Comparison of ENCODE assay signal across 8 cellular contexts in genomic region chr20:35307666-35308653, GRCh38. TPM values are rescaled to one million over a fixed set of nuclear protein-coding genes. Genes with fewer than 3 reads are reported as not detected.
A peak's percentile ranks its signal among the peaks of the same experiment; 100 is the strongest.
DNase-seq lines count a peak whose midpoint lies in the region; ATAC-seq and TF ChIP-seq lines count a peak whose summit lies in the region.

No MANE protein-coding gene starts in this region.

- peak; percentile 92 for DNase-seq in GM04504 (ENCODE audit: low read depth)
- DNase-seq in SJSA1 (ENCODE audit: low read depth in 1 of 2, low spot score in 2 of 2) = peak; percentile 69 to 72
- DNase-seq in fibroblast of the aortic adventitia (ENCODE audit: low read depth) = peak; percentile 87
- DNase-seq in sigmoid colon = peak; percentile 91
- DNase-seq in NCI-H1436 treated with DMSO at 0.1 percent for 48 hours (lab: John Stamatoyannopoulos, UW) = no peak
- no peak for DNase-seq in NCI-H2227 treated with DMSO at 0.1 percent for 48 hours (lab: John Stamatoyannopoulos, UW)

- H3K36me3 ChIP-seq in SJSA1 (peaks cover 9% of the 10 kb centered on the region; the same call in 1 of the 2 replicates), sigmoid colon (peaks cover 0 to 4% (median 0%) of the 10 kb centered on the region in 4 donors)

- H3K27me3 ChIP-seq in SJSA1 (replicated peaks) = no peaks in the 10 kb centered on the region
- no peaks in the 10 kb centered on the region for H3K27me3 ChIP-seq in sigmoid colon

- H3K4me3 ChIP-seq in SJSA1 (no peak overlapping the region), fibroblast of the aortic adventitia (ENCODE audit: low read depth, low read length) (no peak overlapping the region), sigmoid colon (no peak overlapping the region)

- 85 to 88% methylated on average over 13 of the region's 13 CpGs for WGBS in sigmoid colon, 2 donors

- ATAC-seq in GM21390 (IDR thresholded peaks at IDR 0.05; ENCODE audit: unreplicated experiment) (no peak), HG03139 (IDR thresholded peaks at IDR 0.05; ENCODE audit: unreplicated experiment) (no peak)

- H3K4me1 ChIP-seq in SJSA1 (replicated peaks) = peaks cover 84% of the 10 kb centered on the region
- H3K4me1 ChIP-seq in sigmoid colon = peaks cover 0 to 61% (median 58%) of the 10 kb centered on the region in 4 donors

- TF ChIP-seq POLR2A in sigmoid colon (IDR thresholded peaks at IDR 0.05) = no peak

- peak overlapping the region; percentile 84 for H3K27ac ChIP-seq in SJSA1
- H3K27ac ChIP-seq in sigmoid colon = peak overlapping the region; percentile 36 to 84 (median 66)

- intact Hi-C loops in sigmoid colon (cut with DNase I) = loop anchor here (5.0 kb wide), 1 partner anchor 34 kb away; no protein-coding TSS in a partner anchor

- TF ChIP-seq EP300 in sigmoid colon (IDR thresholded peaks at IDR 0.05) = no peak

- no peak for TF ChIP-seq CTCF in fibroblast of the aortic adventitia (IDR thresholded peaks at IDR 0.05; ENCODE audit: insufficient read depth, low read length)
- no peak for TF ChIP-seq CTCF in sigmoid colon (IDR thresholded peaks at IDR 0.05)

- H3K9me3 ChIP-seq in SJSA1 (replicated peaks) (no peaks in the 10 kb centered on the region), sigmoid colon (no peaks in the 10 kb centered on the region)

RNA-seq across cellular contexts. Expression of gene FAM83C, which starts 15.7 kb away (rescaled TPM):
- total RNA-seq in SJSA1 (2014; rRNA removed; shearing (Covaris generic)) = not detected in 2 replicates
- total RNA-seq in fibroblast of the aortic adventitia (ENCODE audit: low replicate concordance) = not detected in 2 replicates
- not detected for total RNA-seq in sigmoid colon
- under 1 TPM in 2 of 3 donors, not detected in 1; under 0.01 to 0.03 TPM for polyA plus RNA-seq in sigmoid colon

RNA-seq across cellular contexts. Expression of gene EIF6, which starts 23.4 kb away (rescaled TPM):
- total RNA-seq in SJSA1 (2014; rRNA removed; shearing (Covaris generic)) = 118 and 155 TPM in 2 replicates
- total RNA-seq in fibroblast of the aortic adventitia (ENCODE audit: low replicate concordance) (17.0 and 120 TPM in 2 replicates), sigmoid colon (10 to 100 TPM; 61.9 to 71.3 (median 66.1) TPM)
- polyA plus RNA-seq in sigmoid colon = 100 to 1,000 TPM; 202 to 289 (median 228) TPM

RNA-seq across cellular contexts. Expression of gene MMP24OS, which starts 30.0 kb away (rescaled TPM):
- total RNA-seq in SJSA1 (2014; rRNA removed; shearing (Covaris generic)) = 18.5 and 19.1 TPM in 2 replicates
- total RNA-seq in fibroblast of the aortic adventitia (ENCODE audit: low replicate concordance) (18.3 and 28.7 TPM in 2 replicates), sigmoid colon (10 to 100 TPM; 23.2 to 39.8 (median 29.4) TPM)
- polyA plus RNA-seq in sigmoid colon = 100 to 1,000 TPM in 1 of 3 donors, 10 to 100 TPM in 2; 44.0 to 115 (median 97.3) TPM

Comparison
In these comparisons a context has a peak if more than half of its experiments do, and no peak if none do; other contexts are left out.
1. DNase-seq: peak in GM04504 (single experiment), SJSA1 (2 of 2), fibroblast of the aortic adventitia (single experiment) and sigmoid colon (single experiment); none in NCI-H1436 treated with DMSO at 0.1 percent for 48 hours (single experiment) and NCI-H2227 treated with DMSO at 0.1 percent for 48 hours (single experiment).